Comparison of ENCODE assay signal across 10 cellular contexts in genomic region chr4:99404595-99405287, GRCh38. TPM values are rescaled to one million over a fixed set of nuclear protein-coding genes. Genes with fewer than 3 reads are reported as not detected.
A peak's percentile ranks its signal among the peaks of the same experiment; 100 is the strongest.
DNase-seq lines count a peak whose midpoint lies in the region; ATAC-seq and TF ChIP-seq lines count a peak whose summit lies in the region.
"Had no signal": no experiment of that assay in that cellular context is flagged by ENCODE, and none has a peak within 500 bp of the region (broad histone marks: within the 10 kb centered on the region; RNA-seq: fewer than 3 reads in every experiment).

No MANE protein-coding gene starts in this region.

- peaks cover 0 to 4% of the 10 kb centered on the region in 2 donors for H3K4me1 Mint-ChIP-seq in natural killer cell
- peaks cover 12% of the 10 kb centered on the region for H3K4me1 Mint-ChIP-seq in CD14-positive monocyte

- DNase-seq in Daoy (ENCODE audit: low read depth) (peak; percentile 55), breast epithelium (ENCODE audit: low spot score in 2 of 2) (no peak), natural killer cell (no peak), SK-N-DZ (ENCODE audit: low spot score) (no peak), CD14-positive monocyte (ENCODE audit: low spot score) (no peak), SIG-M5 treated with dmso at 0.1 percent for 504 hours (lab: John Stamatoyannopoulos, UW; ENCODE audit: unreplicated experiment) (no peak)

- H3K4me3 Mint-ChIP-seq in natural killer cell (no peak overlapping the region), CD14-positive monocyte (no peak overlapping the region)
- H3K4me3 Mint-ChIP-seq: dendritic cell treated with granulocyte-macrophage colony-stimulating factor and Interleukin-4, amounts not matched to agents 40 ng/mL and 50 ng/mL, for 4 days had no signal

- TF ChIP-seq CTCF in breast epithelium (IDR thresholded peaks at IDR 0.05) (no peak), natural killer cell (IDR thresholded peaks at IDR 0.05) (no peak), CD14-positive monocyte (IDR thresholded peaks at IDR 0.05) (no peak)

- no peaks in the 10 kb centered on the region for H3K27me3 ChIP-seq in breast epithelium

- H3K9me3 ChIP-seq in breast epithelium, result no peaks in the 10 kb centered on the region

- no peaks in the 10 kb centered on the region for H3K9me3 Mint-ChIP-seq in natural killer cell
- H3K9me3 Mint-ChIP-seq in CD14-positive monocyte, result no peaks in the 10 kb centered on the region
- H3K9me3 Mint-ChIP-seq: dendritic cell treated with granulocyte-macrophage colony-stimulating factor and Interleukin-4, amounts not matched to agents 40 ng/mL and 50 ng/mL, for 4 days had no signal

- H3K27ac Mint-ChIP-seq in natural killer cell (no peak overlapping the region), CD14-positive monocyte (no peak overlapping the region)
- H3K27ac Mint-ChIP-seq: dendritic cell treated with granulocyte-macrophage colony-stimulating factor and Interleukin-4, amounts not matched to agents 40 ng/mL and 50 ng/mL, for 4 days had no signal

- no peak for TF ChIP-seq POLR2A in breast epithelium (IDR thresholded peaks at IDR 0.05)

- no peaks in the 10 kb centered on the region for H3K4me1 ChIP-seq in breast epithelium

- peak overlapping the region; percentile 74 to 83 for H3K27ac ChIP-seq in breast epithelium

- intact Hi-C loops in breast epithelium (cut with DNase I; ENCODE audit: low total_unique reads) (no loop called here), natural killer cell (cut with micrococcal nuclease) (loop anchor here (1.0 to 5.0 kb wide), 2 partner anchors 286 to 1252 kb away; no protein-coding TSS in a partner anchor), CD14-positive monocyte (cut with micrococcal nuclease) (loop anchor here in 1 of 2 donors (10.0 kb wide), 1 partner anchor 940 kb away; no protein-coding TSS in a partner anchor)

- H3K36me3 Mint-ChIP-seq in natural killer cell, result no peaks in the 10 kb centered on the region
- H3K36me3 Mint-ChIP-seq in CD14-positive monocyte, result no peaks in the 10 kb centered on the region

- no peak overlapping the region for H3K4me3 ChIP-seq in breast epithelium

- no peaks in the 10 kb centered on the region for H3K36me3 ChIP-seq in breast epithelium

- peaks cover 0 to 6% of the 10 kb centered on the region in 2 donors for H3K27me3 Mint-ChIP-seq in natural killer cell (ENCODE audit: low read depth in 2 of 2)
- peaks cover 0 to 3% (median 2%) of the 10 kb centered on the region in 3 donors for H3K27me3 Mint-ChIP-seq in CD14-positive monocyte (ENCODE audit: low read depth in 3 of 3)
- H3K27me3 Mint-ChIP-seq: dendritic cell treated with granulocyte-macrophage colony-stimulating factor and Interleukin-4, amounts not matched to agents 40 ng/mL and 50 ng/mL, for 4 days had no signal

- ATAC-seq in GM19468 (IDR thresholded peaks at IDR 0.05; ENCODE audit: extremely low read depth, unreplicated experiment), result peak; percentile 77
- ATAC-seq in HG03457 (IDR thresholded peaks at IDR 0.05; ENCODE audit: unreplicated experiment), result peak; percentile 78
- ATAC-seq in natural killer cell, result peak in 2 of 3 donors; percentile 41 to 67

RNA-seq across cellular contexts. Expression of gene ADH7, which starts 30.4 kb away (rescaled TPM):
- total RNA-seq in Daoy (2014; rRNA removed; shearing (Covaris generic)), result not detected in 2 replicates
- total RNA-seq in breast epithelium (not detected), natural killer cell (not detected)
- polyA plus RNA-seq in SK-N-DZ (2014; cell fraction: cytosol; rRNA removed), result not detected in 2 replicates
- not detected in 2 replicates for polyA plus RNA-seq in SK-N-DZ (2014; cell fraction: nucleus; rRNA removed)
- polyA plus RNA-seq in CD14-positive monocyte, result not detected
- total RNA-seq: urinary bladder had no signal
- polyA plus RNA-seq: urinary bladder had no signal

RNA-seq across cellular contexts. Expression of gene ADH1C, which starts 52.2 kb away (rescaled TPM):
- total RNA-seq in Daoy (2014; rRNA removed; shearing (Covaris generic)), result not detected in 2 replicates
- 10 to 100 TPM in 2 of 3 donors, 1 to 10 TPM in 1; 8.8 to 50.1 (median 31.8) TPM for total RNA-seq in breast epithelium
- total RNA-seq in natural killer cell, result not detected
- not detected in 2 replicates for polyA plus RNA-seq in SK-N-DZ (2014; cell fraction: cytosol; rRNA removed)
- not detected in 2 replicates for polyA plus RNA-seq in SK-N-DZ (2014; cell fraction: nucleus; rRNA removed)
- polyA plus RNA-seq in CD14-positive monocyte, result not detected
